ENCODE assay signal across 11 cellular contexts in genomic region chr6:137487947-137488735, GRCh38. TPM values are rescaled to one million over a fixed set of nuclear protein-coding genes. Genes with fewer than 3 reads are reported as not detected.
DNase-seq lines count a peak whose midpoint lies in the region; ATAC-seq lines count a peak whose summit lies in the region.
"Had no signal": no experiment of that assay in that cellular context is flagged by ENCODE, and none has a peak within 500 bp of the region (broad histone marks: within the 10 kb centered on the region; RNA-seq: fewer than 3 reads in every experiment).

No MANE protein-coding gene starts in this region.

- H3K9me3 Mint-ChIP-seq in activated T-cell treated with anti-CD3 and anti-CD28 coated beads, Interleukin-2, amount 50 U/mL, for 24 hours, result no peaks in the 10 kb centered on the region
- H3K9me3 Mint-ChIP-seq in stimulated activated naive B cell treated with anti-CD40 and anti-IgM and Interleukin-4, amounts not matched to agents 10 μg/mL and 1 μg/mL and 100 μg/mL, for 72 hours, result no peaks in the 10 kb centered on the region

- intact Hi-C loops in left colon (cut with DNase I, micrococcal nuclease), result no loop called here

- H3K36me3 Mint-ChIP-seq in activated T-cell treated with anti-CD3 and anti-CD28 coated beads, Interleukin-2, amount 50 U/mL, for 24 hours (ENCODE audit: low read depth), result no peaks in the 10 kb centered on the region
- peaks cover 0 to 2% of the 10 kb centered on the region in 2 donors for H3K36me3 Mint-ChIP-seq in stimulated activated naive B cell treated with anti-CD40 and anti-IgM and Interleukin-4, amounts not matched to agents 10 μg/mL and 1 μg/mL and 100 μg/mL, for 72 hours

- H3K4me3 Mint-ChIP-seq in activated T-cell treated with anti-CD3 and anti-CD28 coated beads, Interleukin-2, amount 50 U/mL, for 24 hours, result peak overlapping the region; percentile 65
- H3K4me3 Mint-ChIP-seq in stimulated activated naive B cell treated with anti-CD40 and anti-IgM and Interleukin-4, amounts not matched to agents 10 μg/mL and 1 μg/mL and 100 μg/mL, for 72 hours, result peak overlapping the region; percentile 76

- peaks cover 92% of the 10 kb centered on the region for H3K27me3 Mint-ChIP-seq in activated T-cell treated with anti-CD3 and anti-CD28 coated beads, Interleukin-2, amount 50 U/mL, for 24 hours
- peaks cover 78 to 89% of the 10 kb centered on the region in 2 donors for H3K27me3 Mint-ChIP-seq in stimulated activated naive B cell treated with anti-CD40 and anti-IgM and Interleukin-4, amounts not matched to agents 10 μg/mL and 1 μg/mL and 100 μg/mL, for 72 hours

- H3K4me1 Mint-ChIP-seq in activated T-cell treated with anti-CD3 and anti-CD28 coated beads, Interleukin-2, amount 50 U/mL, for 24 hours (ENCODE audit: low read depth), result peaks cover 46% of the 10 kb centered on the region
- H3K4me1 Mint-ChIP-seq in stimulated activated naive B cell treated with anti-CD40 and anti-IgM and Interleukin-4, amounts not matched to agents 10 μg/mL and 1 μg/mL and 100 μg/mL, for 72 hours, result peaks cover 13 to 52% of the 10 kb centered on the region in 2 donors

- no peak overlapping the region for H3K27ac Mint-ChIP-seq in activated T-cell treated with anti-CD3 and anti-CD28 coated beads, Interleukin-2, amount 50 U/mL, for 24 hours
- peak overlapping the region; percentile 31 for H3K27ac Mint-ChIP-seq in stimulated activated naive B cell treated with anti-CD40 and anti-IgM and Interleukin-4, amounts not matched to agents 10 μg/mL and 1 μg/mL and 100 μg/mL, for 72 hours

- ATAC-seq in activated CD4-positive, CD25-positive, alpha-beta regulatory T cell treated with anti-CD3 and anti-CD28 coated beads, Interleukin-2, amount 50 U/mL, for 24 hours, result peak; percentile 21 to 48
- ATAC-seq in stimulated activated naive B cell treated with anti-CD40 and anti-IgM and Interleukin-4, amounts not matched to agents 10 μg/mL and 1 μg/mL and 100 μg/mL, for 72 hours (replicated peaks), result peak in 1 of 2 donors; percentile 18
- ATAC-seq in GM21723 (IDR thresholded peaks at IDR 0.05; ENCODE audit: unreplicated experiment), result no peak
- no peak for ATAC-seq in left colon

- no peak for DNase-seq in activated CD4-positive, CD25-positive, alpha-beta regulatory T cell treated with anti-CD3 and anti-CD28 coated beads, Interleukin-2, amount 50 U/mL, for 72 hours
- DNase-seq in activated T-cell treated with anti-CD3 and anti-CD28 coated beads, Interleukin-2, amount 50 U/mL, for 24 hours, result peak; percentile 50
- no peak for DNase-seq in stimulated activated naive B cell treated with anti-CD40 and anti-IgM and Interleukin-4, amounts not matched to agents 10 μg/mL and 1 μg/mL and 100 μg/mL, for 72 hours
- DNase-seq in SW 1271 (lab: John Stamatoyannopoulos, UW) (no peak), left colon (no peak)
- DNase-seq: transverse colon had no signal

- peak overlapping the region; percentile 45 for H3K4me3 ChIP-seq in iPS-11a (ENCODE audit: low read depth, low read length)
- H3K4me3 ChIP-seq: cardiac muscle cell had no signal

RNA-seq across cellular contexts. Expression of gene OLIG3, which starts 6.1 kb away (rescaled TPM):
- total RNA-seq in left colon, result not detected
- total RNA-seq: A673, cardiac muscle cell, transverse colon had no signal

Comparison
In these comparisons a context has a peak if more than half of its experiments do, and no peak if none do; other contexts are left out.
1. ATAC-seq: peak in activated CD4-positive, CD25-positive, alpha-beta regulatory T cell treated with anti-CD3 and anti-CD28 coated beads, Interleukin-2, amount 50 U/mL, for 24 hours (2 of 2); none in GM21723 (single experiment) and left colon (single experiment).